Comparison of ENCODE assay signal across 8 cellular contexts in genomic region chr6:43698584-43699349, GRCh38.
DNase-seq lines count a peak whose midpoint lies in the region; ATAC-seq and TF ChIP-seq lines count a peak whose summit lies in the region.

No MANE protein-coding gene starts in this region.

- H3K9ac ChIP-seq in parathyroid adenoma, result peak overlapping the region; percentile 3
- H3K9ac ChIP-seq in MM.1S (ENCODE audit: low read length), result no peak overlapping the region

- H3K36me3 ChIP-seq in parathyroid adenoma (ENCODE audit: control insufficient read depth, insufficient read depth, low read length) (no peaks in the 10 kb centered on the region), MM.1S (replicated peaks; ENCODE audit: insufficient read depth, low read length) (no peaks in the 10 kb centered on the region)

- no peaks in the 10 kb centered on the region for H3K9me3 ChIP-seq in parathyroid adenoma (ENCODE audit: control insufficient read depth, low read length)
- no peaks in the 10 kb centered on the region for H3K9me3 ChIP-seq in MM.1S (replicated peaks; ENCODE audit: insufficient read depth, low read length)

- H3K4me3 ChIP-seq in parathyroid adenoma (ENCODE audit: low read depth, low read length), result no peak overlapping the region
- H3K4me3 ChIP-seq in MM.1S (ENCODE audit: low read length), result no peak overlapping the region

- H2AFZ ChIP-seq in parathyroid adenoma (peak overlapping the region; percentile 19), MM.1S (ENCODE audit: low read length) (no peak overlapping the region)

- no peaks in the 10 kb centered on the region for H3K9me2 ChIP-seq in MM.1S (replicated peaks; ENCODE audit: insufficient read depth, low read length)

- H3K27ac ChIP-seq in parathyroid adenoma (peak overlapping the region; percentile 76), MM.1S (ENCODE audit: low read length) (no peak overlapping the region)

- H3K4me2 ChIP-seq in parathyroid adenoma (ENCODE audit: low read length) (peak overlapping the region; percentile 30), MM.1S (ENCODE audit: low read depth, low read length) (no peak overlapping the region)

- DNase-seq in DMS53 treated with DMSO at 0.1 percent for 48 hours (lab: John Stamatoyannopoulos, UW; ENCODE audit: unreplicated experiment), result peak; percentile 80
- DNase-seq in NCI-H446 treated with DMSO at 0.1 percent for 48 hours (lab: John Stamatoyannopoulos, UW), result peak; percentile 18
- peak; percentile 63 for DNase-seq in fibroblast of peridontal ligament (ENCODE audit: extremely low read depth)
- no peak for DNase-seq in MV-4-11 (lab: John Stamatoyannopoulos, UW)
- DNase-seq in MM.1S, result no peak

- H3F3A ChIP-seq in MM.1S (ENCODE audit: insufficient read depth, low read length), result 0 out of 2 replicates have a peak, but pooled peaks cover 4% of the 10 kb centered on the region

- TF ChIP-seq CTCF in parathyroid adenoma (IDR thresholded peaks at IDR 0.05) (no peak), MM.1S (IDR thresholded peaks at IDR 0.05; ENCODE audit: low read length) (no peak)

- H3K79me2 ChIP-seq in parathyroid adenoma, result no peaks in the 10 kb centered on the region
- H3K79me2 ChIP-seq in MM.1S (ENCODE audit: low read length), result no peaks in the 10 kb centered on the region

- H3K27me3 ChIP-seq in parathyroid adenoma (ENCODE audit: control insufficient read depth, insufficient read depth, low read length) (no peaks in the 10 kb centered on the region), MM.1S (replicated peaks; ENCODE audit: insufficient read depth, low read length) (no peaks in the 10 kb centered on the region)

- no peaks in the 10 kb centered on the region for H4K20me1 ChIP-seq in MM.1S (ENCODE audit: insufficient read depth, low read length)

- ATAC-seq in HG02610 (IDR thresholded peaks at IDR 0.05; ENCODE audit: unreplicated experiment) (no peak), HG02973 (IDR thresholded peaks at IDR 0.05; ENCODE audit: unreplicated experiment) (no peak)

- peaks cover 29% of the 10 kb centered on the region for H3K4me1 ChIP-seq in parathyroid adenoma
- no peaks in the 10 kb centered on the region for H3K4me1 ChIP-seq in MM.1S (ENCODE audit: low read length)

Comparison
In these comparisons a context has a peak if more than half of its experiments do, and no peak if none do; other contexts are left out.
1. DNase-seq: peak in DMS53 treated with DMSO at 0.1 percent for 48 hours (single experiment), NCI-H446 treated with DMSO at 0.1 percent for 48 hours (single experiment) and fibroblast of peridontal ligament (single experiment); none in MV-4-11 (single experiment) and MM.1S (single experiment).